16 cellular contexts compared by ENCODE assay signal in genomic region chr2:237222178-237222577, GRCh38.
A peak's percentile ranks its signal among the peaks of the same experiment; 100 is the strongest.
DNase-seq lines count a peak whose midpoint lies in the region; ATAC-seq and TF ChIP-seq lines count a peak whose summit lies in the region.
"Had no signal": no experiment of that assay in that cellular context is flagged by ENCODE, and none has a peak within 500 bp of the region (broad histone marks: within the 10 kb centered on the region; RNA-seq: fewer than 3 reads in every experiment).

No MANE protein-coding gene starts in this region.

- BruUV-seq in Panc1 (replicated peaks; lab: Mats Ljungman, UMichigan), result no TSS peak

- no peak overlapping the region for H3K4me3 Mint-ChIP-seq in endodermal cell
- no peak overlapping the region for H3K4me3 Mint-ChIP-seq in T-helper 17 cell
- H3K4me3 Mint-ChIP-seq: activated CD4-positive, alpha-beta T cell treated with anti-CD3 and anti-CD28 coated beads for 36 hours; nephron progenitor cell had no signal

- CTCF ChIA-PET in Panc1 (lab: Charles Lee), result interaction anchor here (0.5 kb wide), 1 partner anchor 291 kb away, joined by 3 read pairs; no protein-coding TSS in a partner anchor

- H3K4me1 Mint-ChIP-seq in endodermal cell, result peaks cover 13% of the 10 kb centered on the region
- peaks cover 6% of the 10 kb centered on the region for H3K4me1 Mint-ChIP-seq in T-helper 17 cell

- POLR2A ChIA-PET in Panc1 (lab: Charles Lee), result no interaction called here

- DNase-seq in AG20443 (ENCODE audit: low spot score) (peak; percentile 65), Panc1 (ENCODE audit: low read depth, low spot score) (no peak), fibroblast of gingiva (ENCODE audit: low read depth) (peak; percentile 94), renal cortical epithelial cell (ENCODE audit: low read depth) (peak; percentile 75), endodermal cell (no peak), T-helper 17 cell (no peak), COLO668 (lab: John Stamatoyannopoulos, UW; ENCODE audit: unreplicated experiment) (no peak)
- DNase-seq: activated CD4-positive, alpha-beta T cell treated with anti-CD3 and anti-CD28 coated beads for 36 hours; cerebellar nuclear complex; NCI-H1694; NCI-H82; nephron progenitor cell; stimulated activated CD8-positive, alpha-beta memory T cell treated with anti-CD3 and anti-CD28 coated beads, Interleukin-4, amount 100 ng/mL, for 48 hours had no signal

- H3K4me1 ChIP-seq in Panc1 (ENCODE audit: control insufficient read depth, insufficient read depth, low read length) (peaks cover 36% of the 10 kb centered on the region), endodermal cell (ENCODE audit: control insufficient read depth, insufficient read depth, low read length) (no peaks in the 10 kb centered on the region)

- peak overlapping the region in 1 of 2 experiments; percentile 15; a peak in 1 of 4 replicates for H3K4me3 ChIP-seq in Panc1 (ENCODE audit: low read depth in 2 of 2, low read length in 2 of 2)
- no peak overlapping the region for H3K4me3 ChIP-seq in endodermal cell (ENCODE audit: low read length)

- no peak overlapping the region for H3K9ac ChIP-seq in endodermal cell (ENCODE audit: extremely low read depth, low read length, poor library complexity, severe bottlenecking)

- intact Hi-C loops in Panc1 (cut with micrococcal nuclease; ENCODE audit: unreplicated experiment), result loop anchor here (5.0 kb wide), 1 partner anchor 50 kb away; no protein-coding TSS in a partner anchor

- H3K27ac Mint-ChIP-seq in endodermal cell (no peak overlapping the region), T-helper 17 cell (no peak overlapping the region)
- H3K27ac Mint-ChIP-seq: activated CD4-positive, alpha-beta T cell treated with anti-CD3 and anti-CD28 coated beads for 36 hours; activated T-helper 2 cell treated with anti-CD3 and anti-CD28 coated beads, Interferon-gamma antibody, Interleukin-2, Interleukin-4, amounts not matched to agents 10 μg/mL and 5 μg/mL and 100 μg/mL, durations not matched to agents 14 hours and 24 hours and 36 hours; nephron progenitor cell had no signal

- H3K27me3 ChIP-seq in Panc1 (ENCODE audit: control insufficient read depth, insufficient read depth, low read length) (no peaks in the 10 kb centered on the region), endodermal cell (ENCODE audit: control insufficient read depth, insufficient read depth, low read length, poor library complexity, severe bottlenecking) (no peaks in the 10 kb centered on the region)

- WGBS in endodermal cell (ENCODE audit: insufficient coverage in 1 of 2, insufficient read length in 1 of 2), 2 experiments, result 86 to 90% methylated on average over 6 to 9 of the region's 9 CpGs

- H3K36me3 Mint-ChIP-seq in endodermal cell (ENCODE audit: low read depth), result no peaks in the 10 kb centered on the region
- no peaks in the 10 kb centered on the region for H3K36me3 Mint-ChIP-seq in T-helper 17 cell (ENCODE audit: low read depth)

- in situ Hi-C loops in Panc1 (cut with HindIII; ENCODE audit: low pct_unique_long_range_greater_than_20kb, low sequenced_read_pairs), result no loop called here

- H3K9me3 ChIP-seq in Panc1 (ENCODE audit: control insufficient read depth, insufficient read depth, low read depth, low read length) (no peaks in the 10 kb centered on the region), endodermal cell (ENCODE audit: control insufficient read depth, low read length) (no peaks in the 10 kb centered on the region), T-helper 17 cell (ENCODE audit: control insufficient read depth, low read length, poor library complexity, severe bottlenecking) (no peaks in the 10 kb centered on the region)

- H3K36me3 ChIP-seq in Panc1 (ENCODE audit: control insufficient read depth, insufficient read depth, low read length), result no peaks in the 10 kb centered on the region
- no peaks in the 10 kb centered on the region for H3K36me3 ChIP-seq in endodermal cell (ENCODE audit: control insufficient read depth, insufficient read depth, low read length)

- H3K27me3 Mint-ChIP-seq in endodermal cell (ENCODE audit: insufficient read depth) (no peaks in the 10 kb centered on the region), T-helper 17 cell (peaks cover 51% of the 10 kb centered on the region)

- H3K27ac ChIP-seq in Panc1 (ENCODE audit: low read length) (peak overlapping the region; percentile 96), endodermal cell (ENCODE audit: low read depth, low read length) (no peak overlapping the region)

- TF ChIP-seq CTCF in Panc1 (IDR thresholded peaks at IDR 0.05) (no peak), endodermal cell (conservative IDR thresholded peaks at IDR 0.05) (no peak)

- peak; percentile 70 for ATAC-seq in Panc1
- no peak for ATAC-seq in GM21381 (IDR thresholded peaks at IDR 0.05; ENCODE audit: unreplicated experiment)
- no peak for ATAC-seq in T-helper 17 cell
- ATAC-seq: activated CD4-positive, alpha-beta T cell treated with anti-CD3 and anti-CD28 coated beads for 36 hours; left lobe of liver had no signal

- H3K9me3 Mint-ChIP-seq in endodermal cell, result peaks cover under 1% of the 10 kb centered on the region
- H3K9me3 Mint-ChIP-seq: activated T-helper 2 cell treated with anti-CD3 and anti-CD28 coated beads, Interferon-gamma antibody, Interleukin-2, Interleukin-4, amounts not matched to agents 10 μg/mL and 5 μg/mL and 100 μg/mL, durations not matched to agents 14 hours and 24 hours and 36 hours; nephron progenitor cell had no signal

Comparison
In these comparisons a context has a peak if more than half of its experiments do, and no peak if none do; other contexts are left out.
1. DNase-seq: peak in AG20443 (single experiment), fibroblast of gingiva (single experiment) and renal cortical epithelial cell (single experiment); none in Panc1 (single experiment), endodermal cell (single experiment), T-helper 17 cell (0 of 3) and COLO668 (single experiment).